In genomic region chr11:19874241-19874640, GRCh38 we compare ENCODE assay signal across 1 cellular context.
TF ChIP-seq lines count a peak whose summit lies in the region.

No MANE protein-coding gene starts in this region.

TF ChIP-seq in WTC11, 78 proteins besides CTCF, POLR2A, EP300 and RAD21 (continued from another document):
- no peak for TF ChIP-seq IRF1 (CRISPR knock-in tag; IDR thresholded peaks at IDR 0.05)
- TF ChIP-seq TEAD1 (CRISPR knock-in tag; IDR thresholded peaks at IDR 0.05): no peak
